In genomic region chr3:53166206-53166605, GRCh38 we compare ENCODE assay signal across 16 cellular contexts. TPM values are rescaled to one million over a fixed set of nuclear protein-coding genes. Genes with fewer than 3 reads are reported as not detected.
DNase-seq lines count a peak whose midpoint lies in the region; ATAC-seq and TF ChIP-seq lines count a peak whose summit lies in the region.
"Had no signal": no experiment of that assay in that cellular context is flagged by ENCODE, and none has a peak within 500 bp of the region (broad histone marks: within the 10 kb centered on the region; RNA-seq: fewer than 3 reads in every experiment).

No MANE protein-coding gene starts in this region.

- H3K4me1 ChIP-seq in RWPE2 (ENCODE audit: insufficient read depth, poor library complexity, severe bottlenecking) = peaks cover 7% of the 10 kb centered on the region
- peaks cover 77% of the 10 kb centered on the region for H3K4me1 ChIP-seq in lower lobe of right lung
- H3K4me1 ChIP-seq in stomach = peaks cover 57 to 94% (median 89%) of the 10 kb centered on the region in 4 donors
- H3K4me1 ChIP-seq in Peyer's patch = peaks cover 4 to 81% (median 39%) of the 10 kb centered on the region in 4 donors

- ATAC-seq in RWPE2 (ENCODE audit: low read depth) (no peak), lower lobe of right lung (no peak), GM18505 (IDR thresholded peaks at IDR 0.05; ENCODE audit: unreplicated experiment) (no peak)

- peak overlapping the region; percentile 28 for H3K27ac ChIP-seq in RWPE2 (ENCODE audit: poor library complexity, severe bottlenecking)
- peak overlapping the region; percentile 73 for H3K27ac ChIP-seq in lower lobe of right lung
- H3K27ac ChIP-seq in stomach = peak overlapping the region in 4 of 5 donors; percentile 33 to 77 (median 64)
- H3K27ac ChIP-seq in Peyer's patch = peak overlapping the region in 2 of 4 donors; percentile 43 to 60

- no peaks in the 10 kb centered on the region for H3K9me3 ChIP-seq in RWPE2 (ENCODE audit: severe bottlenecking)
- H3K9me3 ChIP-seq in lower lobe of right lung = no peaks in the 10 kb centered on the region
- no peaks in the 10 kb centered on the region for H3K9me3 ChIP-seq in stomach
- H3K9me3 ChIP-seq in Peyer's patch = no peaks in the 10 kb centered on the region
- H3K9me3 ChIP-seq: testis had no signal

- TF ChIP-seq CTCF in RWPE2 (IDR thresholded peaks at IDR 0.05; ENCODE audit: poor library complexity, severe bottlenecking) (no peak), lower lobe of right lung (IDR thresholded peaks at IDR 0.05) (no peak), stomach (IDR thresholded peaks at IDR 0.05) (no peak), Peyer's patch (IDR thresholded peaks at IDR 0.05) (no peak)

- TF ChIP-seq EP300 in stomach (IDR thresholded peaks at IDR 0.05) = no peak

- WGBS in stomach, 5 donors = 67 to 90% (median 89%) methylated on average over 3 to 4 of the region's 4 CpGs

- intact Hi-C loops in lower lobe of right lung (cut with DNase I) (no loop called here), stomach (cut with DNase I; ENCODE audit: low total_unique reads) (no loop called here)

- no peaks in the 10 kb centered on the region for H3K36me3 ChIP-seq in RWPE2 (ENCODE audit: low read depth)
- H3K36me3 ChIP-seq in lower lobe of right lung = peaks cover 16% of the 10 kb centered on the region
- H3K36me3 ChIP-seq in stomach = peaks cover 0 to 16% (median 8%) of the 10 kb centered on the region in 4 donors
- H3K36me3 ChIP-seq in Peyer's patch = peaks cover 0 to 12% (median 0%) of the 10 kb centered on the region in 3 donors

- peak; percentile 10 for TF ChIP-seq POLR2A in GM19099 (IDR thresholded peaks at IDR 0.05; ENCODE audit: extremely low read depth, insufficient read length, low read depth)
- no peak for TF ChIP-seq POLR2A in stomach (IDR thresholded peaks at IDR 0.05)
- no peak for TF ChIP-seq POLR2A in Peyer's patch (IDR thresholded peaks at IDR 0.05)
- TF ChIP-seq POLR2A in GM18505 (IDR thresholded peaks at IDR 0.05; ENCODE audit: borderline replicate concordance, extremely low read depth, insufficient read depth, insufficient read length) = no peak

- no peaks in the 10 kb centered on the region for H3K27me3 ChIP-seq in RWPE2 (ENCODE audit: insufficient read depth, poor library complexity, severe bottlenecking)
- H3K27me3 ChIP-seq in lower lobe of right lung (ENCODE audit: low read depth) = no peaks in the 10 kb centered on the region
- no peaks in the 10 kb centered on the region for H3K27me3 ChIP-seq in stomach
- no peaks in the 10 kb centered on the region for H3K27me3 ChIP-seq in Peyer's patch
- H3K27me3 ChIP-seq: testis had no signal

- H3K4me3 ChIP-seq in RWPE2 (ENCODE audit: severe bottlenecking) (no peak overlapping the region), lower lobe of right lung (peak overlapping the region; percentile 30), stomach (peak overlapping the region in 1 of 4 donors; percentile 31), Peyer's patch (no peak overlapping the region)
- H3K4me3 ChIP-seq: testis had no signal

- DNase-seq in RWPE2 (ENCODE audit: low spot score) (no peak), lower lobe of right lung (no peak), stomach (no peak), islet precursor cell (no peak), Peyer's patch (no peak), occipital lobe (lab: John Stamatoyannopoulos, UW) (no peak)
- DNase-seq: activated CD4-positive, alpha-beta T cell treated with anti-CD3 and anti-CD28 coated beads for 1 hour; activated effector memory CD4-positive, alpha-beta T cell treated with Interleukin-2 at 50 U/mL for 16 hours; cerebellar nuclear complex; H9; kidney glomerular epithelial cell; NCI-H1436 treated with DMSO at 0.1 percent for 48 hours; Right ventricle myocardium superior had no signal

RNA-seq across cellular contexts. Expression of gene PRKCD, which starts 5.2 kb away (rescaled TPM):
- total RNA-seq in lower lobe of right lung = 103 TPM
- total RNA-seq in stomach = 100 to 1,000 TPM in 1 of 5 donors, 10 to 100 TPM in 4; 15.6 to 117 (median 37.9) TPM
- polyA plus RNA-seq in stomach = 10 to 100 TPM; 20.5 to 56.1 (median 36.4) TPM
- 10 to 100 TPM; 36.3 to 73.1 (median 70.6) TPM for total RNA-seq in Peyer's patch
- total RNA-seq in occipital lobe = 0.94 TPM

RNA-seq across cellular contexts. Expression of gene RFT1, which starts 36.0 kb away (rescaled TPM):
- total RNA-seq in lower lobe of right lung = 18.3 TPM
- total RNA-seq in stomach = 10 to 100 TPM in 2 of 5 donors, 1 to 10 TPM in 2, not detected in 1; 7.0 to 16.8 (median 12.1) TPM
- polyA plus RNA-seq in stomach = 1 to 10 TPM; 3.3 to 7.9 (median 3.7) TPM
- 10 to 100 TPM in 3 of 4 donors, 1 to 10 TPM in 1; 9.0 to 19.8 (median 10.8) TPM for total RNA-seq in Peyer's patch
- total RNA-seq in occipital lobe = 8.6 TPM
